Comparison of ENCODE assay signal across 1 cellular context in the genomic region with DNA sequence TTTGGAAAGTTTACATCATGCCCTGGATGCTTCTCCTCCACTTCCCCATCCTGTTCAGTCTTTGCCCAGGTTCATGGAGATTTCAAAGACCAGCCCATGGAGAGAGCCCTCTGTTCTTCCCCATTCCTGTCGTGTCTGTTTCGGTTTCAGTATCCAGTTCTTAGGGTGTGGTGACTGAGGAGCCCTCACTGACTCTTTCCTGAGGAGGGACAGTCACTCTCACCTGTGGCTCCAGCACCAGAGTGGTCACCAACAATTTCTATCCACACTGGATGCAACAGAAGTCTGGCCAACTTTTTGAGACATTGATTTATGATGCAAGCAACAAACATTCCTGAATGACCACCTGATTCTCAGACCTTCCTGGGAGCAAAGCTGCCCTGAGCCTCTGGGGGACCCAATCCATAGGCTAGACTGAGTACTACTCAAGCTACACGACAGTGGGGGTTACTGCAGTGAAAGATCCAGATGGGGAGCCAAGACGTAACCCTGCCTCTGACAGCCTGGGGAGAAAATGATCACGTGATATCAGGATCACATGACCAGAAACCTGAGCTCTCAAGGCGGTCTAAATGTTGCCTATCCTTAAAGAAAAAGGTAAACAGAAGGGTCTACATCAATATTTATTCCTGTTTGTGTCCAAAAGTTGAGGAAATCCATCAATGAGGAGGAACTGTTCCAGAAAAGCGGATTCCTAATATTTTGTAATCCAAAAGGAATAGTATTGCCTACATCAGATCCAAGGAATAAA.
TF ChIP-seq lines count a peak whose summit lies in the region.

No MANE protein-coding gene starts in this region.

TF ChIP-seq in K562, 482 proteins besides CTCF, POLR2A, EP300 and RAD21 (continued from another document and continues in another):
- TF ChIP-seq, protein P1, sequence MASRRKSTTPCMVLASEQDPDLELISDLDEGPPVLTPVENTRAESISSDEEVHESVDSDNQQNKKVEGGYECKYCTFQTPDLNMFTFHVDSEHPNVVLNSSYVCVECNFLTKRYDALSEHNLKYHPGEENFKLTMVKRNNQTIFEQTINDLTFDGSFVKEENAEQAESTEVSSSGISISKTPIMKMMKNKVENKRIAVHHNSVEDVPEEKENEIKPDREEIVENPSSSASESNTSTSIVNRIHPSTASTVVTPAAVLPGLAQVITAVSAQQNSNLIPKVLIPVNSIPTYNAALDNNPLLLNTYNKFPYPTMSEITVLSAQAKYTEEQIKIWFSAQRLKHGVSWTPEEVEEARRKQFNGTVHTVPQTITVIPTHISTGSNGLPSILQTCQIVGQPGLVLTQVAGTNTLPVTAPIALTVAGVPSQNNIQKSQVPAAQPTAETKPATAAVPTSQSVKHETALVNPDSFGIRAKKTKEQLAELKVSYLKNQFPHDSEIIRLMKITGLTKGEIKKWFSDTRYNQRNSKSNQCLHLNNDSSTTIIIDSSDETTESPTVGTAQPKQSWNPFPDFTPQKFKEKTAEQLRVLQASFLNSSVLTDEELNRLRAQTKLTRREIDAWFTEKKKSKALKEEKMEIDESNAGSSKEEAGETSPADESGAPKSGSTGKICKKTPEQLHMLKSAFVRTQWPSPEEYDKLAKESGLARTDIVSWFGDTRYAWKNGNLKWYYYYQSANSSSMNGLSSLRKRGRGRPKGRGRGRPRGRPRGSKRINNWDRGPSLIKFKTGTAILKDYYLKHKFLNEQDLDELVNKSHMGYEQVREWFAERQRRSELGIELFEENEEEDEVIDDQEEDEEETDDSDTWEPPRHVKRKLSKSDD (conservative IDR thresholded peaks at IDR 0.05; ENCODE audit: low read length), result no peak
- no peak for TF ChIP-seq KAT7 (CRISPR knock-in tag; IDR thresholded peaks at IDR 0.05; ENCODE audit: borderline replicate concordance)
- peak; percentile 85; the same call in 1 of the 2 replicates for TF ChIP-seq ZNF140 (CRISPR knock-in tag; IDR thresholded peaks at IDR 0.05)
- TF ChIP-seq, protein P2, sequence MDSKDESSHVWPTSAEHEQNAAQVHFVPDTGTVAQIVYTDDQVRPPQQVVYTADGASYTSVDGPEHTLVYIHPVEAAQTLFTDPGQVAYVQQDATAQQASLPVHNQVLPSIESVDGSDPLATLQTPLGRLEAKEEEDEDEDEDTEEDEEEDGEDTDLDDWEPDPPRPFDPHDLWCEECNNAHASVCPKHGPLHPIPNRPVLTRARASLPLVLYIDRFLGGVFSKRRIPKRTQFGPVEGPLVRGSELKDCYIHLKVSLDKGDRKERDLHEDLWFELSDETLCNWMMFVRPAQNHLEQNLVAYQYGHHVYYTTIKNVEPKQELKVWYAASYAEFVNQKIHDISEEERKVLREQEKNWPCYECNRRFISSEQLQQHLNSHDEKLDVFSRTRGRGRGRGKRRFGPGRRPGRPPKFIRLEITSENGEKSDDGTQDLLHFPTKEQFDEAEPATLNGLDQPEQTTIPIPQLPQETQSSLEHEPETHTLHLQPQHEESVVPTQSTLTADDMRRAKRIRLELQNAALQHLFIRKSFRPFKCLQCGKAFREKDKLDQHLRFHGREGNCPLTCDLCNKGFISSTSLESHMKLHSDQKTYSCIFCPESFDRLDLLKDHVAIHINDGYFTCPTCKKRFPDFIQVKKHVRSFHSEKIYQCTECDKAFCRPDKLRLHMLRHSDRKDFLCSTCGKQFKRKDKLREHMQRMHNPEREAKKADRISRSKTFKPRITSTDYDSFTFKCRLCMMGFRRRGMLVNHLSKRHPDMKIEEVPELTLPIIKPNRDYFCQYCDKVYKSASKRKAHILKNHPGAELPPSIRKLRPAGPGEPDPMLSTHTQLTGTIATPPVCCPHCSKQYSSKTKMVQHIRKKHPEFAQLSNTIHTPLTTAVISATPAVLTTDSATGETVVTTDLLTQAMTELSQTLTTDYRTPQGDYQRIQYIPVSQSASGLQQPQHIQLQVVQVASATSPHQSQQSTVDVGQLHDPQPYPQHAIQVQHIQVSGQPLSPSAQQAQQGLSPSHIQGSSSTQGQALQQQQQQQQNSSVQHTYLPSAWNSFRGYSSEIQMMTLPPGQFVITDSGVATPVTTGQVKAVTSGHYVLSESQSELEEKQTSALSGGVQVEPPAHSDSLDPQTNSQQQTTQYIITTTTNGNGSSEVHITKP (IDR thresholded peaks at IDR 0.05; ENCODE audit: partially characterized antibody), result no peak
- peak; percentile 66 for TF ChIP-seq NFXL1 (CRISPR knock-in tag; IDR thresholded peaks at IDR 0.05)
- peak; percentile 66 for TF ChIP-seq PML (IDR thresholded peaks at IDR 0.05; ENCODE audit: low read length)
- TF ChIP-seq ZNF778 (CRISPR knock-in tag; IDR thresholded peaks at IDR 0.05), result no peak
- TF ChIP-seq RNF2 (IDR thresholded peaks at IDR 0.05), result no peak
- no peak; the same call in 1 of the 2 replicates for TF ChIP-seq MTA1 (IDR thresholded peaks at IDR 0.05; ENCODE audit: borderline replicate concordance)
- TF ChIP-seq, protein P3, sequence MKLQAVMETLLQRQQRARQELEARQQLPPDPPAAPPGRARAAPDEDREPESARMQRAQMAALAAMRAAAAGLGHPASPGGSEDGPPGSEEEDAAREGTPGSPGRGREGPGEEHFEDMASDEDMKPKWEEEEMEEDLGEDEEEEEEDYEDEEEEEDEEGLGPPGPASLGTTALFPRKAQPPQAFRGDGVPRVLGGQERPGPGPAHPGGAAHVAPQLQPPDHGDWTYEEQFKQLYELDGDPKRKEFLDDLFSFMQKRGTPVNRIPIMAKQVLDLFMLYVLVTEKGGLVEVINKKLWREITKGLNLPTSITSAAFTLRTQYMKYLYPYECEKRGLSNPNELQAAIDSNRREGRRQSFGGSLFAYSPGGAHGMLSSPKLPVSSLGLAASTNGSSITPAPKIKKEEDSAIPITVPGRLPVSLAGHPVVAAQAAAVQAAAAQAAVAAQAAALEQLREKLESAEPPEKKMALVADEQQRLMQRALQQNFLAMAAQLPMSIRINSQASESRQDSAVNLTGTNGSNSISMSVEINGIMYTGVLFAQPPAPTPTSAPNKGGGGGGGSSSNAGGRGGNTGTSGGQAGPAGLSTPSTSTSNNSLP (IDR thresholded peaks at IDR 0.05; ENCODE audit: borderline replicate concordance, low read depth, low read length), result no peak
- TF ChIP-seq SETDB1 (IDR thresholded peaks at IDR 0.05; ENCODE audit: low read length), result no peak
- no peak for TF ChIP-seq SRSF3 (IDR thresholded peaks at IDR 0.05; ENCODE audit: insufficient read depth, low read length)
- TF ChIP-seq, protein P4, sequence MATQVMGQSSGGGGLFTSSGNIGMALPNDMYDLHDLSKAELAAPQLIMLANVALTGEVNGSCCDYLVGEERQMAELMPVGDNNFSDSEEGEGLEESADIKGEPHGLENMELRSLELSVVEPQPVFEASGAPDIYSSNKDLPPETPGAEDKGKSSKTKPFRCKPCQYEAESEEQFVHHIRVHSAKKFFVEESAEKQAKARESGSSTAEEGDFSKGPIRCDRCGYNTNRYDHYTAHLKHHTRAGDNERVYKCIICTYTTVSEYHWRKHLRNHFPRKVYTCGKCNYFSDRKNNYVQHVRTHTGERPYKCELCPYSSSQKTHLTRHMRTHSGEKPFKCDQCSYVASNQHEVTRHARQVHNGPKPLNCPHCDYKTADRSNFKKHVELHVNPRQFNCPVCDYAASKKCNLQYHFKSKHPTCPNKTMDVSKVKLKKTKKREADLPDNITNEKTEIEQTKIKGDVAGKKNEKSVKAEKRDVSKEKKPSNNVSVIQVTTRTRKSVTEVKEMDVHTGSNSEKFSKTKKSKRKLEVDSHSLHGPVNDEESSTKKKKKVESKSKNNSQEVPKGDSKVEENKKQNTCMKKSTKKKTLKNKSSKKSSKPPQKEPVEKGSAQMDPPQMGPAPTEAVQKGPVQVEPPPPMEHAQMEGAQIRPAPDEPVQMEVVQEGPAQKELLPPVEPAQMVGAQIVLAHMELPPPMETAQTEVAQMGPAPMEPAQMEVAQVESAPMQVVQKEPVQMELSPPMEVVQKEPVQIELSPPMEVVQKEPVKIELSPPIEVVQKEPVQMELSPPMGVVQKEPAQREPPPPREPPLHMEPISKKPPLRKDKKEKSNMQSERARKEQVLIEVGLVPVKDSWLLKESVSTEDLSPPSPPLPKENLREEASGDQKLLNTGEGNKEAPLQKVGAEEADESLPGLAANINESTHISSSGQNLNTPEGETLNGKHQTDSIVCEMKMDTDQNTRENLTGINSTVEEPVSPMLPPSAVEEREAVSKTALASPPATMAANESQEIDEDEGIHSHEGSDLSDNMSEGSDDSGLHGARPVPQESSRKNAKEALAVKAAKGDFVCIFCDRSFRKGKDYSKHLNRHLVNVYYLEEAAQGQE (CRISPR knock-in tag; IDR thresholded peaks at IDR 0.05; ENCODE audit: low read depth), result peak; percentile 86
- no peak for TF ChIP-seq ZNF224 (CRISPR knock-in tag; IDR thresholded peaks at IDR 0.05)
- TF ChIP-seq DPF2 (IDR thresholded peaks at IDR 0.05), result no peak; the same call in 1 of the 2 replicates
- TF ChIP-seq ZNF384 (IDR thresholded peaks at IDR 0.05; ENCODE audit: low read depth, low read length), result no peak
- no peak for TF ChIP-seq ZNF232 (CRISPR knock-in tag; IDR thresholded peaks at IDR 0.05)
- TF ChIP-seq, protein P5, sequence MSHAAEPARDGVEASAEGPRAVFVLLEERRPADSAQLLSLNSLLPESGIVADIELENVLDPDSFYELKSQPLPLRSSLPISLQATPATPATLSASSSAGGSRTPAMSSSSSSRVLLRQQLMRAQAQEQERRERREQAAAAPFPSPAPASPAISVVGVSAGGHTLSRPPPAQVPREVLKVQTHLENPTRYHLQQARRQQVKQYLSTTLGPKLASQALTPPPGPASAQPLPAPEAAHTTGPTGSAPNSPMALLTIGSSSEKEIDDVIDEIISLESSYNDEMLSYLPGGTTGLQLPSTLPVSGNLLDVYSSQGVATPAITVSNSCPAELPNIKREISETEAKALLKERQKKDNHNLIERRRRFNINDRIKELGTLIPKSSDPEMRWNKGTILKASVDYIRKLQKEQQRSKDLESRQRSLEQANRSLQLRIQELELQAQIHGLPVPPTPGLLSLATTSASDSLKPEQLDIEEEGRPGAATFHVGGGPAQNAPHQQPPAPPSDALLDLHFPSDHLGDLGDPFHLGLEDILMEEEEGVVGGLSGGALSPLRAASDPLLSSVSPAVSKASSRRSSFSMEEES (CRISPR knock-in tag; IDR thresholded peaks at IDR 0.05), result peak; percentile 100
- no peak for TF ChIP-seq U2AF1 (optimal IDR thresholded peaks at IDR 0.05; ENCODE audit: low read depth, low read length)
- no peak for TF ChIP-seq SMARCE1 (IDR thresholded peaks at IDR 0.05)
- TF ChIP-seq STAT5A (IDR thresholded peaks at IDR 0.05; ENCODE audit: borderline replicate concordance, low read length), result no peak
- no peak for TF ChIP-seq PCBP2 (IDR thresholded peaks at IDR 0.05; ENCODE audit: low read depth, low read length, poor library complexity, severe bottlenecking)
- TF ChIP-seq, protein P6, sequence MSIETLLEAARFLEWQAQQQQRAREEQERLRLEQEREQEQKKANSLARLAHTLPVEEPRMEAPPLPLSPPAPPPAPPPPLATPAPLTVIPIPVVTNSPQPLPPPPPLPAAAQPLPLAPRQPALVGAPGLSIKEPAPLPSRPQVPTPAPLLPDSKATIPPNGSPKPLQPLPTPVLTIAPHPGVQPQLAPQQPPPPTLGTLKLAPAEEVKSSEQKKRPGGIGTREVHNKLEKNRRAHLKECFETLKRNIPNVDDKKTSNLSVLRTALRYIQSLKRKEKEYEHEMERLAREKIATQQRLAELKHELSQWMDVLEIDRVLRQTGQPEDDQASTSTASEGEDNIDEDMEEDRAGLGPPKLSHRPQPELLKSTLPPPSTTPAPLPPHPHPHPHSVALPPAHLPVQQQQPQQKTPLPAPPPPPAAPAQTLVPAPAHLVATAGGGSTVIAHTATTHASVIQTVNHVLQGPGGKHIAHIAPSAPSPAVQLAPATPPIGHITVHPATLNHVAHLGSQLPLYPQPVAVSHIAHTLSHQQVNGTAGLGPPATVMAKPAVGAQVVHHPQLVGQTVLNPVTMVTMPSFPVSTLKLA (conservative IDR thresholded peaks at IDR 0.05), result no peak; a peak in 1 of 4 replicates
- TF ChIP-seq, protein P7, sequence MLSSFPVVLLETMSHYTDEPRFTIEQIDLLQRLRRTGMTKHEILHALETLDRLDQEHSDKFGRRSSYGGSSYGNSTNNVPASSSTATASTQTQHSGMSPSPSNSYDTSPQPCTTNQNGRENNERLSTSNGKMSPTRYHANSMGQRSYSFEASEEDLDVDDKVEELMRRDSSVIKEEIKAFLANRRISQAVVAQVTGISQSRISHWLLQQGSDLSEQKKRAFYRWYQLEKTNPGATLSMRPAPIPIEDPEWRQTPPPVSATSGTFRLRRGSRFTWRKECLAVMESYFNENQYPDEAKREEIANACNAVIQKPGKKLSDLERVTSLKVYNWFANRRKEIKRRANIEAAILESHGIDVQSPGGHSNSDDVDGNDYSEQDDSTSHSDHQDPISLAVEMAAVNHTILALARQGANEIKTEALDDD (IDR thresholded peaks at IDR 0.05), result no peak
- TF ChIP-seq SMARCC2 (IDR thresholded peaks at IDR 0.05; ENCODE audit: low read depth), result no peak
- TF ChIP-seq, protein P8, sequence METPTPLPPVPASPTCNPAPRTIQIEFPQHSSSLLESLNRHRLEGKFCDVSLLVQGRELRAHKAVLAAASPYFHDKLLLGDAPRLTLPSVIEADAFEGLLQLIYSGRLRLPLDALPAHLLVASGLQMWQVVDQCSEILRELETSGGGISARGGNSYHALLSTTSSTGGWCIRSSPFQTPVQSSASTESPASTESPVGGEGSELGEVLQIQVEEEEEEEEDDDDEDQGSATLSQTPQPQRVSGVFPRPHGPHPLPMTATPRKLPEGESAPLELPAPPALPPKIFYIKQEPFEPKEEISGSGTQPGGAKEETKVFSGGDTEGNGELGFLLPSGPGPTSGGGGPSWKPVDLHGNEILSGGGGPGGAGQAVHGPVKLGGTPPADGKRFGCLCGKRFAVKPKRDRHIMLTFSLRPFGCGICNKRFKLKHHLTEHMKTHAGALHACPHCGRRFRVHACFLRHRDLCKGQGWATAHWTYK (CRISPR knock-in tag; IDR thresholded peaks at IDR 0.05), result peak; percentile 96
- TF ChIP-seq, protein P9, sequence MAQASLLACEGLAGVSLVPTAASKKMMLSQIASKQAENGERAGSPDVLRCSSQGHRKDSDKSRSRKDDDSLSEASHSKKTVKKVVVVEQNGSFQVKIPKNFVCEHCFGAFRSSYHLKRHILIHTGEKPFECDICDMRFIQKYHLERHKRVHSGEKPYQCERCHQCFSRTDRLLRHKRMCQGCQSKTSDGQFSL (CRISPR knock-in tag; IDR thresholded peaks at IDR 0.05), result peak; percentile 67; the same call in 1 of the 2 replicates
- TF ChIP-seq, protein P9 (tag; IDR thresholded peaks at IDR 0.05), result no peak; a peak in 1 of 4 replicates
- no peak for TF ChIP-seq ZNF124 (CRISPR knock-in tag; IDR thresholded peaks at IDR 0.05)
- TF ChIP-seq FOSL1 (tag; conservative IDR thresholded peaks at IDR 0.05), result no peak
- TF ChIP-seq SMAD3 (CRISPR knock-in tag; conservative IDR thresholded peaks at IDR 0.05), result peak; percentile 94
- TF ChIP-seq ETV1 (tag; conservative IDR thresholded peaks at IDR 0.05; ENCODE audit: low read depth), result no peak
- no peak for TF ChIP-seq MBD2 (IDR thresholded peaks at IDR 0.05; ENCODE audit: borderline replicate concordance, low read depth)
- no peak for TF ChIP-seq PTBP1 (IDR thresholded peaks at IDR 0.05; ENCODE audit: low read depth, low read length)
- no peak for TF ChIP-seq MAFK (IDR thresholded peaks at IDR 0.05; ENCODE audit: low read length)
- peak; percentile 98 for TF ChIP-seq NR2F6 (CRISPR knock-in tag; IDR thresholded peaks at IDR 0.05)
- peak; percentile 70 for TF ChIP-seq ZNF354B (CRISPR knock-in tag; IDR thresholded peaks at IDR 0.05)
- TF ChIP-seq, protein P10, sequence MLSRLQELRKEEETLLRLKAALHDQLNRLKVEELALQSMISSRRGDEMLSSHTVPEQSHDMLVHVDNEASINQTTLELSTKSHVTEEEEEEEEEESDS (CRISPR knock-in tag; IDR thresholded peaks at IDR 0.05), result no peak
